In the genomic region with DNA sequence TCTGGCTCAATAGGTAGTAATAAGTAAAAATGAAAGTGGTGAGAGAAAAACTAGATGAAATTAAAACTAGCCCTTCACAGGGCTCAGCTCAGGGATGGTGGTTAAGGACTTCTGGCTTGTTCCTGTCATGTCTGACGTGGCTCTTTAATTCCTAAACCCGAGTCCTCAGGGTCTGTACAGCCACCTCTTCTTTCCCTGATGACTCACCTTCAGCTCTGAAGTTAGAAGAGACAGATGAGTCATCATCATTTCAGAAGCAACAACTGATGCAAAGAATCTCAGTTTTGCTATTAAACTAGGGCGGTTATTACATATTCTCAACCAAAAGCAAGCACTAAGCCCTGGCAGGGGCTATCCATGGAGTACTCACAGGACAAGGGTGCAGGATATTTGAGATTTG, we compare ENCODE assay signal across 9 cellular contexts. TPM values are rescaled to one million over a fixed set of nuclear protein-coding genes. Genes with fewer than 3 reads are reported as not detected.
DNase-seq lines count a peak whose midpoint lies in the region; ATAC-seq and TF ChIP-seq lines count a peak whose summit lies in the region.
"Had no signal": no experiment of that assay in that cellular context is flagged by ENCODE, and none has a peak within 500 bp of the region (broad histone marks: within the 10 kb centered on the region; RNA-seq: fewer than 3 reads in every experiment).

No MANE protein-coding gene starts in this region.

- TF ChIP-seq CTCF in BJ (IDR thresholded peaks at IDR 0.05; ENCODE audit: insufficient read depth, low read depth, low read length): no peak
- TF ChIP-seq CTCF in fibroblast of the aortic adventitia (IDR thresholded peaks at IDR 0.05; ENCODE audit: insufficient read depth, low read length): no peak
- TF ChIP-seq CTCF in thyroid gland (IDR thresholded peaks at IDR 0.05): no peak
- TF ChIP-seq CTCF in neural progenitor cell (IDR thresholded peaks at IDR 0.05): no peak

- no peaks in the 10 kb centered on the region for H3K36me3 Mint-ChIP-seq in T-helper 2 cell treated with Interferon-gamma antibody and Interleukin-4, amounts not matched to agents 5 μg/mL and 100 μg/mL, for 36 hours (ENCODE audit: low read depth)
- no peaks in the 10 kb centered on the region for H3K36me3 Mint-ChIP-seq in neural progenitor cell
- H3K36me3 Mint-ChIP-seq: IgD-negative memory B cell had no signal

- no peaks in the 10 kb centered on the region for H3K36me3 ChIP-seq in BJ (ENCODE audit: control insufficient read depth, insufficient read depth, low read length)
- H3K36me3 ChIP-seq in thyroid gland: no peaks in the 10 kb centered on the region
- no peaks in the 10 kb centered on the region for H3K36me3 ChIP-seq in neural progenitor cell

- POLR2A ChIA-PET in BJ (lab: Charles Lee): no interaction called here

- H3K9ac ChIP-seq in neural progenitor cell: no peak overlapping the region

- WGBS in thyroid gland, 2 donors: 56 to 76% methylated on average over 3 of the region's 3 CpGs

- H3K4me3 ChIP-seq in BJ (ENCODE audit: low read depth, low read length): no peak overlapping the region
- no peak overlapping the region for H3K4me3 ChIP-seq in fibroblast of the aortic adventitia (ENCODE audit: low read depth, low read length)
- no peak overlapping the region for H3K4me3 ChIP-seq in thyroid gland (replicated peaks in 1 of 3)
- no peak overlapping the region for H3K4me3 ChIP-seq in neural progenitor cell

- no peaks in the 10 kb centered on the region for H3K27me3 ChIP-seq in BJ (ENCODE audit: control insufficient read depth, insufficient read depth, low read length)
- H3K27me3 ChIP-seq in thyroid gland: no peaks in the 10 kb centered on the region
- H3K27me3 ChIP-seq in neural progenitor cell: no peaks in the 10 kb centered on the region

- peak; percentile 89 for DNase-seq in BJ (ENCODE audit: low read depth)
- DNase-seq in T-helper 2 cell treated with Interferon-gamma antibody and Interleukin-4, amounts not matched to agents 5 μg/mL and 100 μg/mL, for 36 hours (ENCODE audit: low spot score): peak; percentile 57
- peak; percentile 86 for DNase-seq in fibroblast of the aortic adventitia (ENCODE audit: low read depth)
- DNase-seq in thyroid gland: no peak
- no peak for DNase-seq in neural progenitor cell (ENCODE audit: low spot score)
- DNase-seq in NCI-H128 (lab: John Stamatoyannopoulos, UW; ENCODE audit: unreplicated experiment): no peak

- TF ChIP-seq POLR2A in thyroid gland (IDR thresholded peaks at IDR 0.05): no peak

- peak overlapping the region; percentile 7 for H3K4me3 Mint-ChIP-seq in T-helper 2 cell treated with Interferon-gamma antibody and Interleukin-4, amounts not matched to agents 5 μg/mL and 100 μg/mL, for 36 hours
- H3K4me3 Mint-ChIP-seq in neural progenitor cell: no peak overlapping the region

- H3K9me3 Mint-ChIP-seq in T-helper 2 cell treated with Interferon-gamma antibody and Interleukin-4, amounts not matched to agents 5 μg/mL and 100 μg/mL, for 36 hours: no peaks in the 10 kb centered on the region
- peaks cover 3% of the 10 kb centered on the region for H3K9me3 Mint-ChIP-seq in neural progenitor cell
- H3K9me3 Mint-ChIP-seq: IgD-negative memory B cell had no signal

- no peak overlapping the region for H3K27ac Mint-ChIP-seq in T-helper 2 cell treated with Interferon-gamma antibody and Interleukin-4, amounts not matched to agents 5 μg/mL and 100 μg/mL, for 36 hours
- no peak overlapping the region for H3K27ac Mint-ChIP-seq in neural progenitor cell
- H3K27ac Mint-ChIP-seq: IgD-negative memory B cell had no signal

- no peak overlapping the region for H2AFZ ChIP-seq in neural progenitor cell (replicated peaks)

- H3K4me1 ChIP-seq in thyroid gland: peaks cover 39 to 78% of the 10 kb centered on the region in 2 donors
- peaks cover 11% of the 10 kb centered on the region for H3K4me1 ChIP-seq in neural progenitor cell

- H3K4me1 Mint-ChIP-seq in T-helper 2 cell treated with Interferon-gamma antibody and Interleukin-4, amounts not matched to agents 5 μg/mL and 100 μg/mL, for 36 hours (ENCODE audit: low read depth): peaks cover 33% of the 10 kb centered on the region
- peaks cover 34% of the 10 kb centered on the region for H3K4me1 Mint-ChIP-seq in neural progenitor cell

- H4K20me1 ChIP-seq in neural progenitor cell (ENCODE audit: low read depth): no peaks in the 10 kb centered on the region

- intact Hi-C loops in thyroid gland (cut with DNase I): no loop called here

- ATAC-seq in GM19025 (IDR thresholded peaks at IDR 0.05; ENCODE audit: low read depth, unreplicated experiment): peak; percentile 92
- ATAC-seq in HG03064 (IDR thresholded peaks at IDR 0.05; ENCODE audit: low read depth, unreplicated experiment): peak; percentile 93

- H3K27me3 Mint-ChIP-seq in T-helper 2 cell treated with Interferon-gamma antibody and Interleukin-4, amounts not matched to agents 5 μg/mL and 100 μg/mL, for 36 hours (ENCODE audit: low read depth): peaks cover 5% of the 10 kb centered on the region
- peaks cover 10% of the 10 kb centered on the region for H3K27me3 Mint-ChIP-seq in neural progenitor cell (ENCODE audit: insufficient read depth, low read depth)
- H3K27me3 Mint-ChIP-seq: IgD-negative memory B cell had no signal

- H3K4me2 ChIP-seq in neural progenitor cell: no peak overlapping the region

- CTCF ChIA-PET in BJ (lab: Yijun Ruan, JAX): interaction anchor here (0.9 to 1.0 kb wide), 4 partner anchors 10 to 17 kb away, joined by 3 to 4 read pairs (median 4); no protein-coding TSS in a partner anchor

- no peaks in the 10 kb centered on the region for H3K9me3 ChIP-seq in thyroid gland
- H3K9me3 ChIP-seq in neural progenitor cell (ENCODE audit: low read depth): no peaks in the 10 kb centered on the region

- no peaks in the 10 kb centered on the region for H3K79me2 ChIP-seq in neural progenitor cell (ENCODE audit: low read depth)

- peak overlapping the region in 2 of 3 donors; percentile 11 to 96 for H3K27ac ChIP-seq in thyroid gland
- H3K27ac ChIP-seq in neural progenitor cell: no peak overlapping the region

- no peaks in the 10 kb centered on the region for H3F3A ChIP-seq in neural progenitor cell (ENCODE audit: low read depth)

RNA-seq across cellular contexts. Expression of gene ITGB6, which starts 24.0 kb away (rescaled TPM):
- polyA plus RNA-seq in BJ (2011; rRNA removed): 0.01 and 0.04 TPM in 2 replicates
- polyA minus RNA-seq in BJ (2011; rRNA and poly(A)+ RNA removed): not detected in 2 replicates
- total RNA-seq in fibroblast of the aortic adventitia (ENCODE audit: low replicate concordance) (under 0.01 TPM in 1 of 2 replicates, not detected in the other), thyroid gland (10 to 100 TPM; 11.1 to 17.2 (median 13.4) TPM), neural progenitor cell (ENCODE audit: low replicate concordance) (not detected in 2 replicates)
- polyA plus RNA-seq: IgD-negative memory B cell had no signal

Comparison
In these comparisons a context has a peak if more than half of its experiments do, and no peak if none do; other contexts are left out.
1. DNase-seq: peak in BJ (single experiment), T-helper 2 cell treated with Interferon-gamma antibody and Interleukin-4, amounts not matched to agents 5 μg/mL and 100 μg/mL, for 36 hours (single experiment) and fibroblast of the aortic adventitia (single experiment); none in thyroid gland (0 of 2), neural progenitor cell (single experiment) and NCI-H128 (single experiment).
2. RNA of gene ITGB6, which starts 24.0 kb away (total RNA-seq): 11.1 to 17.2 TPM in thyroid gland; under 0.01 TPM in fibroblast of the aortic adventitia and not detected in neural progenitor cell; every median in the first group is over 10 times any median in the second.